Comparison of ENCODE assay signal across 28 cellular contexts in the genomic region with DNA sequence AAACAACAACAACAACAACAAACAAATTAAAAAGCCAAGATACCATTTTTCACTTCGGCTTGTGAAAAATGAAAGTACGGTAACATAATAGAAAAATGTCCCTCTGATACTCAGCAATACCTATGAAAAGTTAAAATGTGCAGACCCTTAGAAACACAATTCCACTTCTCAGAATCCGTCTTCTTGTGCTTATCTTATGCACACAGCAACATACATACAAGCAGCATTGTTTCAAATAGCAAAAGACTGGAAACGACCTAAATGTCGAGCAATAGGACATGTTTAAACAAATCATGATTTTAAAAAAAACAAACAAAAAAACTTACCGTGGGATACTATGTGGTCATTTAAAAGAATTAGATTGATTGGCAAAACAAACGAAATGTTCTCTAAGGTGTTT.
"Had no signal": no experiment of that assay in that cellular context is flagged by ENCODE, and none has a peak within 500 bp of the region (broad histone marks: within the 10 kb centered on the region; RNA-seq: fewer than 3 reads in every experiment).

No MANE protein-coding gene starts in this region.

- H3K27ac ChIP-seq: ascending aorta, breast epithelium, cardiac muscle cell, coronary artery, dorsolateral prefrontal cortex had no signal

- H3K4me3 Mint-ChIP-seq: activated CD4-positive, alpha-beta memory T cell treated with anti-CD3 and anti-CD28 coated beads, Interleukin-2, amount 10 ng/mL, durations not matched to agents 7 days and 5 days; activated CD4-positive, alpha-beta T cell treated with anti-CD3 and anti-CD28 coated beads, Interleukin-2, amount 10 ng/mL, durations not matched to agents 7 days and 5 days; activated naive CD4-positive, alpha-beta T cell treated with anti-CD3 and anti-CD28 coated beads, Interleukin-2, amount 10 ng/mL, durations not matched to agents 7 days and 5 days; activated naive CD8-positive, alpha-beta T cell treated with anti-CD3 and anti-CD28 coated beads, Interleukin-2, amount 10 ng/mL, durations not matched to agents 7 days and 5 days; activated T-cell treated with anti-CD3 and anti-CD28 coated beads, Interleukin-2, amount 50 U/mL, for 24 hours; activated T-cell treated with anti-CD3 and anti-CD28 coated beads, Interleukin-2, amount 50 U/mL, for 72 hours; brain; dendritic cell treated with granulocyte-macrophage colony-stimulating factor and Interleukin-4, amounts not matched to agents 40 ng/mL and 50 ng/mL, for 4 days; endodermal cell had no signal

- H3K9me3 Mint-ChIP-seq: activated CD4-positive, alpha-beta memory T cell treated with anti-CD3 and anti-CD28 coated beads, Interleukin-2, amount 10 ng/mL, durations not matched to agents 7 days and 5 days; activated CD4-positive, alpha-beta T cell treated with anti-CD3 and anti-CD28 coated beads, Interleukin-2, amount 10 ng/mL, durations not matched to agents 7 days and 5 days; activated naive CD4-positive, alpha-beta T cell treated with anti-CD3 and anti-CD28 coated beads, Interleukin-2, amount 10 ng/mL, durations not matched to agents 7 days and 5 days; activated naive CD4-positive, alpha-beta T cell treated with anti-CD3 and anti-CD28 coated beads, Interleukin-2, amount 50 U/mL, for 72 hours; activated naive CD8-positive, alpha-beta T cell treated with anti-CD3 and anti-CD28 coated beads, Interleukin-2, amount 10 ng/mL, durations not matched to agents 7 days and 5 days; activated T-cell treated with anti-CD3 and anti-CD28 coated beads, Interleukin-2, amount 50 U/mL, for 24 hours; activated T-cell treated with anti-CD3 and anti-CD28 coated beads, Interleukin-2, amount 50 U/mL, for 72 hours; dendritic cell treated with granulocyte-macrophage colony-stimulating factor and Interleukin-4, amounts not matched to agents 40 ng/mL and 50 ng/mL, for 4 days; endodermal cell had no signal

- ATAC-seq: activated naive CD4-positive, alpha-beta T cell treated with anti-CD3 and anti-CD28 coated beads, Interleukin-2, amount 50 U/mL, for 72 hours; activated T-cell treated with anti-CD3 and anti-CD28 coated beads, Interleukin-2, amount 50 U/mL, for 72 hours; esophagus mucosa had no signal

- H3K4me1 ChIP-seq: ascending aorta, breast epithelium had no signal

- H3K4me3 ChIP-seq: ascending aorta, breast epithelium, cardiac muscle cell, coronary artery, dorsolateral prefrontal cortex had no signal

- H3K27me3 ChIP-seq: ascending aorta, breast epithelium, cardiac muscle cell, dorsolateral prefrontal cortex had no signal

- H3K27ac Mint-ChIP-seq: activated CD4-positive, alpha-beta memory T cell treated with anti-CD3 and anti-CD28 coated beads, Interleukin-2, amount 10 ng/mL, durations not matched to agents 7 days and 5 days; activated CD4-positive, alpha-beta T cell treated with anti-CD3 and anti-CD28 coated beads, Interleukin-2, amount 10 ng/mL, durations not matched to agents 7 days and 5 days; activated naive CD4-positive, alpha-beta T cell treated with anti-CD3 and anti-CD28 coated beads, Interleukin-2, amount 10 ng/mL, durations not matched to agents 7 days and 5 days; activated naive CD4-positive, alpha-beta T cell treated with anti-CD3 and anti-CD28 coated beads, Interleukin-2, amount 50 U/mL, for 72 hours; activated naive CD8-positive, alpha-beta T cell treated with anti-CD3 and anti-CD28 coated beads, Interleukin-2, amount 10 ng/mL, durations not matched to agents 7 days and 5 days; activated T-cell treated with anti-CD3 and anti-CD28 coated beads, Interleukin-2, amount 50 U/mL, for 24 hours; activated T-cell treated with anti-CD3 and anti-CD28 coated beads, Interleukin-2, amount 50 U/mL, for 72 hours; dendritic cell treated with granulocyte-macrophage colony-stimulating factor and Interleukin-4, amounts not matched to agents 40 ng/mL and 50 ng/mL, for 4 days; endodermal cell had no signal

- FAIRE-seq: frontal cortex had no signal

- H3K4me1 Mint-ChIP-seq: activated CD4-positive, alpha-beta memory T cell treated with anti-CD3 and anti-CD28 coated beads, Interleukin-2, amount 10 ng/mL, durations not matched to agents 7 days and 5 days; activated CD4-positive, alpha-beta T cell treated with anti-CD3 and anti-CD28 coated beads, Interleukin-2, amount 10 ng/mL, durations not matched to agents 7 days and 5 days; activated naive CD4-positive, alpha-beta T cell treated with anti-CD3 and anti-CD28 coated beads, Interleukin-2, amount 10 ng/mL, durations not matched to agents 7 days and 5 days had no signal

- DNase-seq: activated CD4-positive, alpha-beta memory T cell treated with anti-CD3 and anti-CD28 coated beads, Interleukin-2, amount 10 ng/mL, durations not matched to agents 7 days and 5 days; activated CD4-positive, alpha-beta T cell treated with anti-CD3 and anti-CD28 coated beads for 1 hour; activated CD4-positive, alpha-beta T cell treated with anti-CD3 and anti-CD28 coated beads for 4 hours; activated CD4-positive, alpha-beta T cell treated with anti-CD3 and anti-CD28 coated beads, Interleukin-2, amount 10 ng/mL, durations not matched to agents 7 days and 5 days; activated CD4-positive, alpha-beta T cell treated with anti-CD3 and anti-CD28 coated beads, Interleukin-2, amount 50 U/mL, for 4 hours; activated CD8-positive, alpha-beta memory T cell treated with anti-CD3 and anti-CD28 coated beads, Interleukin-2, amount 50 U/mL, for 48 hours; activated gamma-delta T cell; activated naive CD4-positive, alpha-beta T cell; activated naive CD4-positive, alpha-beta T cell treated with anti-CD3 and anti-CD28 coated beads, Interleukin-2, amount 10 ng/mL, durations not matched to agents 7 days and 5 days; activated naive CD8-positive, alpha-beta T cell treated with anti-CD3 and anti-CD28 coated beads, Interleukin-2, amount 10 ng/mL, durations not matched to agents 7 days and 5 days; activated T-cell treated with anti-CD3 and anti-CD28 coated beads for 4 hours; activated T-cell treated with anti-CD3 and anti-CD28 coated beads, Interleukin-2, amount 50 U/mL, for 24 hours; activated T-cell treated with anti-CD3 and anti-CD28 coated beads, Interleukin-2, amount 50 U/mL, for 72 hours; central memory CD4-positive, alpha-beta T cell; cerebellar nuclear complex; dorsolateral prefrontal cortex; effector memory CD4-positive, alpha-beta T cell; endodermal cell; T-helper 2 cell had no signal

- H3K36me3 ChIP-seq: ascending aorta, breast epithelium, cardiac muscle cell had no signal

- H3K27me3 Mint-ChIP-seq: brain had no signal

- H3K36me3 Mint-ChIP-seq: activated naive CD4-positive, alpha-beta T cell treated with anti-CD3 and anti-CD28 coated beads, Interleukin-2, amount 10 ng/mL, durations not matched to agents 7 days and 5 days; activated naive CD4-positive, alpha-beta T cell treated with anti-CD3 and anti-CD28 coated beads, Interleukin-2, amount 50 U/mL, for 72 hours; activated naive CD8-positive, alpha-beta T cell treated with anti-CD3 and anti-CD28 coated beads, Interleukin-2, amount 10 ng/mL, durations not matched to agents 7 days and 5 days had no signal

- H3K9me3 ChIP-seq: ascending aorta, breast epithelium had no signal
